In genomic region chr14:73616831-73617230, GRCh38 we compare ENCODE assay signal across 32 cellular contexts. TPM values are rescaled to one million over a fixed set of nuclear protein-coding genes. Genes with fewer than 3 reads are reported as not detected.
"Had no signal": no experiment of that assay in that cellular context is flagged by ENCODE, and none has a peak within 500 bp of the region (broad histone marks: within the 10 kb centered on the region; RNA-seq: fewer than 3 reads in every experiment).

No MANE protein-coding gene starts in this region.

- H3K4me1 ChIP-seq: right atrium auricular region, suprapubic skin, uterus had no signal

- H3K27me3 ChIP-seq: ovary, right atrium auricular region, right lobe of liver, stomach, suprapubic skin, tibial nerve, uterus had no signal

- H3K4me1 Mint-ChIP-seq: mesothelial cell of epicardium, nephron progenitor cell had no signal

- H3K9me3 ChIP-seq: left ventricle myocardium inferior, ovary, right atrium auricular region, right lobe of liver, stomach, suprapubic skin, thoracic aorta, tibial nerve, uterus had no signal

- H3K27ac Mint-ChIP-seq: mesothelial cell of epicardium; naive B cell; natural killer cell; nephron progenitor cell; progenitor cell of endocrine pancreas; stimulated activated naive B cell treated with anti-CD40 and anti-IgM and Interleukin-4, amounts not matched to agents 10 μg/mL and 1 μg/mL and 100 μg/mL, for 72 hours; type B pancreatic cell had no signal

- H3K4me3 ChIP-seq: left ventricle myocardium inferior, lung, ovary, right atrium auricular region, right lobe of liver, smooth muscle cell, stomach, suprapubic skin, thoracic aorta, tibial nerve, uterus had no signal

- H3K27me3 Mint-ChIP-seq: type B pancreatic cell had no signal

- DNase-seq: hypothalamus; islet precursor cell; left ventricle myocardium inferior; mesendoderm; naive B cell; natural killer cell; nephron progenitor cell; ovary; right lobe of liver; stimulated activated CD4-positive, alpha-beta T cell treated with anti-CD3 and anti-CD28 coated beads, Interleukin-1b, Interleukin-23, amount 100 ng/mL, for 48 hours; stimulated activated CD4-positive, alpha-beta T cell treated with anti-CD3 and anti-CD28 coated beads, Interleukin-2, amount 100 ng/mL, for 48 hours; stimulated activated CD4-positive, alpha-beta T cell treated with anti-CD3 and anti-CD28 coated beads, Interleukin-4, amount 100 ng/mL, for 4 hours; stimulated activated CD8-positive, alpha-beta memory T cell treated with anti-CD3 and anti-CD28 coated beads, Interleukin-4, amount 100 ng/mL, for 48 hours; stimulated activated naive B cell treated with anti-CD40 and anti-IgM and Interleukin-4, amounts not matched to agents 10 μg/mL and 1 μg/mL and 100 μg/mL, for 72 hours; stimulated activated naive CD8-positive, alpha-beta T cell treated with anti-CD3 and anti-CD28 coated beads, Interleukin-15, Interleukin-2, amounts not matched to agents 100 U/mL and 50 U/mL, for 24 hours; stomach; uterus had no signal

- H3K27ac ChIP-seq: left ventricle myocardium inferior, ovary, right atrium auricular region, right lobe of liver, stomach, suprapubic skin, thoracic aorta, tibial nerve, uterus had no signal

- ATAC-seq: natural killer cell; right lobe of liver; stimulated activated naive B cell treated with anti-CD40 and anti-IgM and Interleukin-4, amounts not matched to agents 10 μg/mL and 1 μg/mL and 100 μg/mL, for 72 hours; stimulated activated naive CD8-positive, alpha-beta T cell treated with anti-CD3 and anti-CD28 coated beads, Interleukin-15, Interleukin-2, amounts not matched to agents 100 U/mL and 50 U/mL, for 24 hours had no signal

- H3K9me3 Mint-ChIP-seq: mesothelial cell of epicardium; naive B cell; natural killer cell; nephron progenitor cell; stimulated activated naive B cell treated with anti-CD40 and anti-IgM and Interleukin-4, amounts not matched to agents 10 μg/mL and 1 μg/mL and 100 μg/mL, for 72 hours; type B pancreatic cell had no signal

- H3K4me3 Mint-ChIP-seq: mesothelial cell of epicardium; naive B cell; natural killer cell; nephron progenitor cell; stimulated activated naive B cell treated with anti-CD40 and anti-IgM and Interleukin-4, amounts not matched to agents 10 μg/mL and 1 μg/mL and 100 μg/mL, for 72 hours; type B pancreatic cell had no signal

- H3K36me3 ChIP-seq: left ventricle myocardium inferior, ovary, right atrium auricular region, right lobe of liver, stomach, suprapubic skin, thoracic aorta, tibial nerve, uterus had no signal

- H3K36me3 Mint-ChIP-seq: mesothelial cell of epicardium; naive B cell; natural killer cell; stimulated activated naive B cell treated with anti-CD40 and anti-IgM and Interleukin-4, amounts not matched to agents 10 μg/mL and 1 μg/mL and 100 μg/mL, for 72 hours; type B pancreatic cell had no signal

RNA-seq across cellular contexts. Expression of gene ACOT6, which starts 4.5 kb away (rescaled TPM):
- total RNA-seq: kidney epithelial cell, left ventricle myocardium inferior, lung, mesothelial cell of epicardium, mononuclear cell, natural killer cell, ovary, progenitor cell of endocrine pancreas, pulmonary artery endothelial cell, renal cortical epithelial cell, right atrium auricular region, skeletal muscle tissue, smooth muscle cell, stomach, thoracic aorta, ureter, uterus had no signal
- polyA plus RNA-seq: lung, smooth muscle cell, stomach had no signal

RNA-seq across cellular contexts. Expression of gene HEATR4, which starts 58.1 kb away (rescaled TPM):
- total RNA-seq: kidney epithelial cell, smooth muscle cell had no signal
